In the genomic region with DNA sequence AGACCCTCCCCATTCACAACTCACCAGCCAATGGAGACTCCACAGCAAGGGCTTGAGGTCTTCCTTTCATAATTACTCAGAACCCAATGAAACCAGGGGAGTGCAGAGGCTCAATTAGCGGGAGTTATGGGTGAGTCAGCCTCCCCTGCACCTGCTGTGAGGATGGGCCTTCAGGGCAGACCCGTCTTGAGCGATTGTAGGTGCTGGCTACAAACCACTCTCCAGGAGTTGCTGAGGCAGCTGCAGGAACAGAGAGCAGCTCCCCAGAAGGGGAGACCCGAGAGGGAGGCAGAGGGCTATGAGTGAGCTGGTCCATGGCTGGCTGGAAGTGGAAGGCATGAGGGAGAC, we compare ENCODE assay signal across 19 cellular contexts. TPM values are rescaled to one million over a fixed set of nuclear protein-coding genes. Genes with fewer than 3 reads are reported as not detected.
DNase-seq lines count a peak whose midpoint lies in the region; ATAC-seq and TF ChIP-seq lines count a peak whose summit lies in the region.
"Had no signal": no experiment of that assay in that cellular context is flagged by ENCODE, and none has a peak within 500 bp of the region (broad histone marks: within the 10 kb centered on the region; RNA-seq: fewer than 3 reads in every experiment).

No MANE protein-coding gene starts in this region.

- H3K9ac ChIP-seq in trophoblast cell (ENCODE audit: low read length) = no peak overlapping the region

- TF ChIP-seq POLR2A in body of pancreas (IDR thresholded peaks at IDR 0.05) = no peak

- intact Hi-C loops in body of pancreas (cut with DNase I) = no loop called here

- WGBS in trophoblast cell (ENCODE audit: extremely low coverage, insufficient coverage, insufficient read length) = no CpG with 5 or more reads among the region's 4 CpGs
- WGBS in body of pancreas, 2 donors = 52 to 75% methylated on average over 1 to 4 of the region's 4 CpGs

- no peaks in the 10 kb centered on the region for H3K79me1 ChIP-seq in trophoblast cell (ENCODE audit: low read length)

- H3K9me3 ChIP-seq in trophoblast cell (ENCODE audit: insufficient read depth, low read depth, low read length) = peaks cover 2% of the 10 kb centered on the region
- no peaks in the 10 kb centered on the region for H3K9me3 ChIP-seq in body of pancreas
- H3K9me3 ChIP-seq: psoas muscle, SJCRH30, thyroid gland had no signal

- H3K4me1 ChIP-seq in trophoblast cell (ENCODE audit: control insufficient read depth in 1 of 2, insufficient read depth in 2 of 2, low read length in 2 of 2) (no peaks in the 10 kb centered on the region), body of pancreas (no peaks in the 10 kb centered on the region)
- H3K4me1 ChIP-seq: psoas muscle, SJCRH30, thyroid gland had no signal

- H3K27me3 Mint-ChIP-seq in activated CD8-positive, alpha-beta T cell treated with anti-CD3 and anti-CD28 coated beads, Interleukin-2, amount 10 ng/mL, durations not matched to agents 7 days and 5 days (ENCODE audit: low read depth) = peaks cover 8% of the 10 kb centered on the region

- H3K23ac ChIP-seq in trophoblast cell (ENCODE audit: low read length) = no peak overlapping the region

- peak; percentile 4 for DNase-seq in DMS 273 (lab: John Stamatoyannopoulos, UW; ENCODE audit: unreplicated experiment)
- DNase-seq in DMS 273 treated with DMSO at 0.1 percent for 48 hours (lab: John Stamatoyannopoulos, UW) = no peak
- DNase-seq in Jurkat, Clone E6-1 (ENCODE audit: low read depth, low spot score) = peak; percentile 33
- DNase-seq in activated CD8-positive, alpha-beta T cell treated with anti-CD3 and anti-CD28 coated beads, Interleukin-2, amount 10 ng/mL, durations not matched to agents 7 days and 5 days = peak; percentile 15
- peak; percentile 29 to 56 for DNase-seq in trophoblast cell
- no peak for DNase-seq in NCI-H2227 treated with DMSO at 0.1 percent for 48 hours (lab: John Stamatoyannopoulos, UW)
- no peak for DNase-seq in OCI-M2 (lab: John Stamatoyannopoulos, UW; ENCODE audit: unreplicated experiment)
- DNase-seq in body of pancreas = no peak
- DNase-seq: activated CD8-positive, alpha-beta memory T cell treated with anti-CD3 and anti-CD28 coated beads for 24 hours; activated gamma-delta T cell; CD4-positive, alpha-beta T cell; H7; Kasumi-1; left ventricle myocardium superior; psoas muscle; thyroid gland had no signal

- no peaks in the 10 kb centered on the region for H3K79me2 ChIP-seq in trophoblast cell (ENCODE audit: control insufficient read depth, insufficient read depth, low read length, poor library complexity)

- H3K14ac ChIP-seq in trophoblast cell (ENCODE audit: low read length) = no peak overlapping the region

- H3K4me3 ChIP-seq in Jurkat, Clone E6-1 (ENCODE audit: low read length) = no peak overlapping the region
- H3K4me3 ChIP-seq in trophoblast cell (ENCODE audit: low read depth, low read length) = no peak overlapping the region
- no peak overlapping the region for H3K4me3 ChIP-seq in body of pancreas
- H3K4me3 ChIP-seq: psoas muscle, SJCRH30, thyroid gland had no signal

- H3K27ac ChIP-seq in trophoblast cell (ENCODE audit: low read depth, low read length) = no peak overlapping the region
- no peak overlapping the region for H3K27ac ChIP-seq in body of pancreas
- H3K27ac ChIP-seq: 22Rv1, brain microvascular endothelial cell, psoas muscle, SJCRH30, thyroid gland had no signal

- TF ChIP-seq CTCF in body of pancreas (IDR thresholded peaks at IDR 0.05) = no peak

- no peak overlapping the region for H2BK120ac ChIP-seq in trophoblast cell (ENCODE audit: insufficient read depth, low read length, poor library complexity)

- H4K12ac ChIP-seq in trophoblast cell (ENCODE audit: low read depth, low read length) = no peak overlapping the region

- no peak overlapping the region for H3K4me2 ChIP-seq in trophoblast cell (ENCODE audit: low read length)

- no peak overlapping the region for H2BK5ac ChIP-seq in trophoblast cell (ENCODE audit: low read depth, low read length, poor library complexity)

- H4K91ac ChIP-seq in trophoblast cell (ENCODE audit: low read depth, low read length) = no peak overlapping the region

- no peak overlapping the region for H3K4ac ChIP-seq in trophoblast cell (ENCODE audit: low read depth, low read length)

- CTCF ChIA-PET in activated CD8-positive, alpha-beta T cell treated with anti-CD3 and anti-CD28 coated beads, Interleukin-2, amount 10 ng/mL, durations not matched to agents 7 days and 5 days (lab: Charles Lee) = no interaction called here

- no peak overlapping the region for H2BK12ac ChIP-seq in trophoblast cell (ENCODE audit: low read length)

- H3K4me1 Mint-ChIP-seq in activated CD8-positive, alpha-beta T cell treated with anti-CD3 and anti-CD28 coated beads, Interleukin-2, amount 10 ng/mL, durations not matched to agents 7 days and 5 days (ENCODE audit: low read depth) = peaks cover 7% of the 10 kb centered on the region

- no peak overlapping the region for H2AK5ac ChIP-seq in trophoblast cell (ENCODE audit: low read length)

- H2AFZ ChIP-seq in trophoblast cell (ENCODE audit: insufficient read depth, low read length, poor library complexity) = no peak overlapping the region

- no peak overlapping the region for H3K27ac Mint-ChIP-seq in activated CD8-positive, alpha-beta T cell treated with anti-CD3 and anti-CD28 coated beads, Interleukin-2, amount 10 ng/mL, durations not matched to agents 7 days and 5 days
- H3K27ac Mint-ChIP-seq: CD4-positive, alpha-beta T cell had no signal

- H3K36me3 Mint-ChIP-seq in activated CD8-positive, alpha-beta T cell treated with anti-CD3 and anti-CD28 coated beads, Interleukin-2, amount 10 ng/mL, durations not matched to agents 7 days and 5 days (ENCODE audit: low read depth) = no peaks in the 10 kb centered on the region

- no peak for ATAC-seq in activated CD8-positive, alpha-beta T cell treated with anti-CD3 and anti-CD28 coated beads, Interleukin-2, amount 10 ng/mL, durations not matched to agents 7 days and 5 days
- ATAC-seq in body of pancreas = no peak
- ATAC-seq: left ventricle myocardium superior, psoas muscle had no signal

- no peak overlapping the region for H3K18ac ChIP-seq in trophoblast cell (ENCODE audit: low read length)

- H3K36me3 ChIP-seq in trophoblast cell (ENCODE audit: control insufficient read depth in 1 of 2, insufficient read depth in 2 of 2, low read length in 2 of 2) = no peaks in the 10 kb centered on the region
- H3K36me3 ChIP-seq in body of pancreas (replicated peaks in 1 of 2; ENCODE audit: insufficient read depth in 1 of 2, low read depth in 2 of 2) = no peaks in the 10 kb centered on the region
- H3K36me3 ChIP-seq: brain microvascular endothelial cell, SJCRH30, thyroid gland had no signal

- H4K8ac ChIP-seq in trophoblast cell (ENCODE audit: low read depth, low read length) = no peak overlapping the region

- POLR2A ChIA-PET in activated CD8-positive, alpha-beta T cell treated with anti-CD3 and anti-CD28 coated beads, Interleukin-2, amount 10 ng/mL, durations not matched to agents 7 days and 5 days (lab: Charles Lee) = no interaction called here

- H3K27me3 ChIP-seq in trophoblast cell (ENCODE audit: insufficient read depth, low read length) = no peaks in the 10 kb centered on the region
- H3K27me3 ChIP-seq in body of pancreas = no peaks in the 10 kb centered on the region
- H3K27me3 ChIP-seq: brain microvascular endothelial cell, SJCRH30, thyroid gland had no signal

- H3K4me3 Mint-ChIP-seq in activated CD8-positive, alpha-beta T cell treated with anti-CD3 and anti-CD28 coated beads, Interleukin-2, amount 10 ng/mL, durations not matched to agents 7 days and 5 days = no peak overlapping the region
- H3K4me3 Mint-ChIP-seq: CD4-positive, alpha-beta T cell had no signal

- no peaks in the 10 kb centered on the region for H3K9me3 Mint-ChIP-seq in activated CD8-positive, alpha-beta T cell treated with anti-CD3 and anti-CD28 coated beads, Interleukin-2, amount 10 ng/mL, durations not matched to agents 7 days and 5 days (ENCODE audit: insufficient read depth)
- H3K9me3 Mint-ChIP-seq: CD4-positive, alpha-beta T cell had no signal

RNA-seq across cellular contexts. Expression of gene SORCS3, which starts 58.5 kb away (rescaled TPM):
- polyA plus RNA-seq in Jurkat, Clone E6-1 (2012; ENCODE audit: insufficient read depth, insufficient read length) = not detected
- total RNA-seq in activated CD8-positive, alpha-beta T cell treated with anti-CD3 and anti-CD28 coated beads, Interleukin-2, amount 10 ng/mL, durations not matched to agents 7 days and 5 days = not detected
- polyA plus RNA-seq in trophoblast cell (2013) = 0.01 and 0.03 TPM in 2 replicates
- total RNA-seq in body of pancreas = not detected
- total RNA-seq: psoas muscle, SJCRH30, thyroid gland had no signal

Comparison
In these comparisons a context has a peak if more than half of its experiments do, and no peak if none do; other contexts are left out.
1. DNase-seq: peak in DMS 273 (single experiment), Jurkat, Clone E6-1 (single experiment), activated CD8-positive, alpha-beta T cell treated with anti-CD3 and anti-CD28 coated beads, Interleukin-2, amount 10 ng/mL, durations not matched to agents 7 days and 5 days (single experiment) and trophoblast cell (2 of 2); none in DMS 273 treated with DMSO at 0.1 percent for 48 hours (single experiment), NCI-H2227 treated with DMSO at 0.1 percent for 48 hours (single experiment), OCI-M2 (single experiment) and body of pancreas (0 of 4).